ENCODE assay signal across 11 cellular contexts in genomic region chr1:4700801-4701200, GRCh38. TPM values are rescaled to one million over a fixed set of nuclear protein-coding genes. Genes with fewer than 3 reads are reported as not detected.
DNase-seq lines count a peak whose midpoint lies in the region; ATAC-seq and TF ChIP-seq lines count a peak whose summit lies in the region.
"Had no signal": no experiment of that assay in that cellular context is flagged by ENCODE, and none has a peak within 500 bp of the region (broad histone marks: within the 10 kb centered on the region; RNA-seq: fewer than 3 reads in every experiment).

No MANE protein-coding gene starts in this region.

- CTCF ChIA-PET in OCI-LY7 (lab: Charles Lee; ENCODE audit: unreplicated experiment) = interaction anchor here (0.6 kb wide), 1 partner anchor 1500 kb away, joined by 14 read pairs; no protein-coding TSS in a partner anchor

- H3K36me3 ChIP-seq in OCI-LY7 (ENCODE audit: insufficient read depth, low read length) (no peaks in the 10 kb centered on the region), endodermal cell (ENCODE audit: control insufficient read depth, insufficient read depth, low read length) (peaks cover 21% of the 10 kb centered on the region)

- no peak overlapping the region for H3K4me2 ChIP-seq in OCI-LY7 (ENCODE audit: low read length)

- DNase-seq in Ammon's horn (ENCODE audit: low spot score) (peak; percentile 94), LNCaP clone FGC (ENCODE audit: low read depth) (peak; percentile 8), OCI-LY7 (ENCODE audit: low spot score) (peak; percentile 5), kidney tubule cell (ENCODE audit: low spot score) (peak; percentile 51), GM13976 (ENCODE audit: low spot score) (no peak), endodermal cell (no peak)
- DNase-seq in stimulated activated CD4-positive, alpha-beta T cell treated with anti-CD3 and anti-CD28 coated beads, Interleukin-4, amount 100 ng/mL, for 24 hours = no peak
- DNase-seq: psoas muscle had no signal

- no peaks in the 10 kb centered on the region for H3K27me3 ChIP-seq in endodermal cell (ENCODE audit: control insufficient read depth, insufficient read depth, low read length, poor library complexity, severe bottlenecking)

- ATAC-seq in HG02678 (IDR thresholded peaks at IDR 0.05; ENCODE audit: unreplicated experiment) = no peak
- ATAC-seq: psoas muscle had no signal

- H3K9me3 Mint-ChIP-seq in endodermal cell = no peaks in the 10 kb centered on the region
- H3K9me3 Mint-ChIP-seq: activated T-helper 1 cell treated with anti-CD3 and anti-CD28 coated beads, Interleukin-12 subunit alpha, Interleukin-12 subunit beta, Interleukin-2, Interleukin-4 antibody, amounts not matched to agents 30 ng/mL and 10 ng/mL and 1 ng/mL, durations not matched to agents 14 hours and 24 hours and 36 hours had no signal

- no peaks in the 10 kb centered on the region for H4K20me1 ChIP-seq in OCI-LY7 (ENCODE audit: insufficient read depth, low read length)

- H3K27ac Mint-ChIP-seq in endodermal cell = no peak overlapping the region
- H3K27ac Mint-ChIP-seq: activated T-helper 1 cell treated with anti-CD3 and anti-CD28 coated beads, Interleukin-12 subunit alpha, Interleukin-12 subunit beta, Interleukin-2, Interleukin-4 antibody, amounts not matched to agents 30 ng/mL and 10 ng/mL and 1 ng/mL, durations not matched to agents 14 hours and 24 hours and 36 hours had no signal

- no peaks in the 10 kb centered on the region for H3K9me3 ChIP-seq in OCI-LY7 (ENCODE audit: low read length)
- no peaks in the 10 kb centered on the region for H3K9me3 ChIP-seq in endodermal cell (ENCODE audit: control insufficient read depth, low read length)
- H3K9me3 ChIP-seq: psoas muscle had no signal

- H3K27me3 Mint-ChIP-seq in endodermal cell (ENCODE audit: insufficient read depth) = peaks cover 19% of the 10 kb centered on the region

- H3K4me3 ChIP-seq in LNCaP clone FGC (ENCODE audit: low read depth, low read length) = no peak overlapping the region
- H3K4me3 ChIP-seq in OCI-LY7 (ENCODE audit: low read depth, low read length, poor library complexity, severe bottlenecking) = no peak overlapping the region
- H3K4me3 ChIP-seq in endodermal cell (ENCODE audit: low read length) = no peak overlapping the region
- H3K4me3 ChIP-seq: psoas muscle had no signal

- no peak overlapping the region for H2AFZ ChIP-seq in OCI-LY7 (ENCODE audit: low read length)

- no TSS peak for BruUV-seq in OCI-LY7 (replicated peaks; lab: Mats Ljungman, UMichigan)

- POLR2A ChIA-PET in OCI-LY7 (lab: Charles Lee) = no interaction called here

- H3K4me1 ChIP-seq in OCI-LY7 (ENCODE audit: insufficient read depth, low read length, poor library complexity, severe bottlenecking) (no peaks in the 10 kb centered on the region), endodermal cell (ENCODE audit: control insufficient read depth, insufficient read depth, low read length) (no peaks in the 10 kb centered on the region)
- H3K4me1 ChIP-seq: psoas muscle had no signal

- peaks cover 13% of the 10 kb centered on the region for H3K36me3 Mint-ChIP-seq in endodermal cell (ENCODE audit: low read depth)

- H3K27ac ChIP-seq in OCI-LY7 (ENCODE audit: low read depth, low read length, poor library complexity, severe bottlenecking) (no peak overlapping the region), endodermal cell (ENCODE audit: low read depth, low read length) (no peak overlapping the region)
- H3K27ac ChIP-seq: psoas muscle had no signal

- no peak overlapping the region for H3K9ac ChIP-seq in endodermal cell (ENCODE audit: extremely low read depth, low read length, poor library complexity, severe bottlenecking)

- WGBS in endodermal cell (ENCODE audit: insufficient coverage in 1 of 2, insufficient read length in 1 of 2), 2 experiments = 85 to 91% methylated on average over 4 to 13 of the region's 13 CpGs

- no peaks in the 10 kb centered on the region for H3K79me2 ChIP-seq in OCI-LY7 (ENCODE audit: insufficient read depth, low read depth, low read length)

- intact Hi-C loops in OCI-LY7 (cut with micrococcal nuclease; ENCODE audit: unreplicated experiment) = no loop called here

- in situ Hi-C loops in GM13976 (cut with MboI; ENCODE audit: low sequenced_read_pairs, unreplicated experiment) = no loop called here

- no peaks in the 10 kb centered on the region for H3K9me2 ChIP-seq in OCI-LY7 (ENCODE audit: insufficient read depth, low read length)

- peaks cover 10% of the 10 kb centered on the region for H3K4me1 Mint-ChIP-seq in endodermal cell

- no peak overlapping the region for H3K4me3 Mint-ChIP-seq in endodermal cell
- H3K4me3 Mint-ChIP-seq: activated T-helper 1 cell treated with anti-CD3 and anti-CD28 coated beads, Interleukin-12 subunit alpha, Interleukin-12 subunit beta, Interleukin-2, Interleukin-4 antibody, amounts not matched to agents 30 ng/mL and 10 ng/mL and 1 ng/mL, durations not matched to agents 14 hours and 24 hours and 36 hours had no signal

- TF ChIP-seq CTCF in LNCaP clone FGC (IDR thresholded peaks at IDR 0.05; ENCODE audit: control insufficient read depth, extremely low read depth, insufficient read depth) (peak; percentile 43), OCI-LY7 (conservative IDR thresholded peaks at IDR 0.05; ENCODE audit: low read length) (no peak), GM13976 (IDR thresholded peaks at IDR 0.05; ENCODE audit: borderline replicate concordance, control extremely low read depth, extremely low read depth, insufficient read depth, missing control alignments) (no peak), endodermal cell (conservative IDR thresholded peaks at IDR 0.05) (no peak)

RNA-seq across cellular contexts. Expression of gene AJAP1, which starts 46.4 kb away (rescaled TPM):
- total RNA-seq in OCI-LY7 (2014; rRNA removed; shearing (Covaris generic)) = not detected in 2 replicates
- total RNA-seq in OCI-LY7 (2022) (not detected in 2 replicates), endodermal cell (10 to 100 TPM; 19.4 to 22.1 TPM)
- polyA plus RNA-seq in endodermal cell (2013, experiment 1 of 2) = 5.5 TPM
- polyA plus RNA-seq in endodermal cell (2013, experiment 2 of 2) = 6.1 TPM
- total RNA-seq: activated T-helper 1 cell treated with anti-CD3 and anti-CD28 coated beads, Interleukin-12 subunit alpha, Interleukin-12 subunit beta, Interleukin-2, Interleukin-4 antibody, amounts not matched to agents 30 ng/mL and 10 ng/mL and 1 ng/mL, durations not matched to agents 14 hours and 24 hours and 36 hours; T-helper 1 cell treated with Interleukin-12 subunit alpha and Interleukin-12 subunit beta and Interleukin-4 antibody, amounts not matched to agents 30 ng/mL and 1 ng/mL, for 36 hours had no signal

Comparison
In these comparisons a context has a peak if more than half of its experiments do, and no peak if none do; other contexts are left out.
1. DNase-seq: peak in Ammon's horn (single experiment), LNCaP clone FGC (single experiment), OCI-LY7 (single experiment) and kidney tubule cell (single experiment); none in stimulated activated CD4-positive, alpha-beta T cell treated with anti-CD3 and anti-CD28 coated beads, Interleukin-4, amount 100 ng/mL, for 24 hours (single experiment), GM13976 (single experiment) and endodermal cell (single experiment).
2. RNA of gene AJAP1, which starts 46.4 kb away (total RNA-seq): 19.4 to 22.1 TPM in endodermal cell; not detected in OCI-LY7; every median in the first group is over 10 times any median in the second.